In genomic region chr12:106409898-106410297, GRCh38 we compare ENCODE assay signal across 20 cellular contexts.
"Had no signal": no experiment of that assay in that cellular context is flagged by ENCODE, and none has a peak within 500 bp of the region (broad histone marks: within the 10 kb centered on the region; RNA-seq: fewer than 3 reads in every experiment).

No MANE protein-coding gene starts in this region.

- H3K27ac Mint-ChIP-seq: dendritic cell treated with granulocyte-macrophage colony-stimulating factor and Interleukin-4, amounts not matched to agents 40 ng/mL and 50 ng/mL, for 4 days; effector memory CD8-positive, alpha-beta T cell; type B pancreatic cell had no signal

- H3K27me3 ChIP-seq: esophagus squamous epithelium, hepatocyte, ovary, right atrium auricular region, suprapubic skin, thyroid gland, uterus had no signal

- H3K9me3 Mint-ChIP-seq: dendritic cell treated with granulocyte-macrophage colony-stimulating factor and Interleukin-4, amounts not matched to agents 40 ng/mL and 50 ng/mL, for 4 days; effector memory CD8-positive, alpha-beta T cell; naive thymus-derived CD4-positive, alpha-beta T cell; type B pancreatic cell had no signal

- H3K4me3 Mint-ChIP-seq: dendritic cell treated with granulocyte-macrophage colony-stimulating factor and Interleukin-4, amounts not matched to agents 40 ng/mL and 50 ng/mL, for 4 days; effector memory CD8-positive, alpha-beta T cell; naive thymus-derived CD4-positive, alpha-beta T cell; type B pancreatic cell had no signal

- H3K36me3 ChIP-seq: ovary, thyroid gland, uterus had no signal

- H3K4me3 ChIP-seq: esophagus squamous epithelium, hepatocyte, lung, ovary, right atrium auricular region, smooth muscle cell, suprapubic skin, thyroid gland, uterus had no signal

- H3K27ac ChIP-seq: esophagus squamous epithelium, hepatocyte, ovary, right atrium auricular region, suprapubic skin, thyroid gland, uterus had no signal

- DNase-seq: effector memory CD8-positive, alpha-beta T cell; esophagus squamous epithelium; head of caudate nucleus; left colon; left ventricle myocardium superior; mesendoderm; naive thymus-derived CD4-positive, alpha-beta T cell; nucleus accumbens; ovary; stimulated activated CD4-positive, alpha-beta T cell treated with anti-CD3 and anti-CD28 coated beads, Interleukin-2, amount 100 ng/mL, for 48 hours; stimulated activated naive CD8-positive, alpha-beta T cell treated with anti-CD3 and anti-CD28 coated beads, Interleukin-15, Interleukin-2, amounts not matched to agents 100 U/mL and 50 U/mL, for 24 hours; thyroid gland; uterus had no signal

- H3K9me3 ChIP-seq: esophagus squamous epithelium, ovary, right atrium auricular region, suprapubic skin, thyroid gland, uterus had no signal

- H3K27me3 Mint-ChIP-seq: dendritic cell treated with granulocyte-macrophage colony-stimulating factor and Interleukin-4, amounts not matched to agents 40 ng/mL and 50 ng/mL, for 4 days; effector memory CD8-positive, alpha-beta T cell; naive thymus-derived CD4-positive, alpha-beta T cell; type B pancreatic cell had no signal

- ATAC-seq: effector memory CD8-positive, alpha-beta T cell; left colon; left ventricle myocardium superior; naive thymus-derived CD4-positive, alpha-beta T cell; stimulated activated naive CD8-positive, alpha-beta T cell treated with anti-CD3 and anti-CD28 coated beads, Interleukin-15, Interleukin-2, amounts not matched to agents 100 U/mL and 50 U/mL, for 24 hours had no signal

- H3K4me1 ChIP-seq: esophagus squamous epithelium, right atrium auricular region, suprapubic skin, thyroid gland, uterus had no signal
